24 cellular contexts compared by ENCODE assay signal in genomic region chr7:133683182-133683454, GRCh38.
"Had no signal": no experiment of that assay in that cellular context is flagged by ENCODE, and none has a peak within 500 bp of the region (broad histone marks: within the 10 kb centered on the region; RNA-seq: fewer than 3 reads in every experiment).

No MANE protein-coding gene starts in this region.

- H3K27me3 ChIP-seq: esophagus squamous epithelium, left lung, ovary, right lobe of liver, suprapubic skin, transverse colon, upper lobe of right lung, uterus had no signal

- H3K4me3 Mint-ChIP-seq: naive thymus-derived CD8-positive, alpha-beta T cell; stimulated activated naive CD8-positive, alpha-beta T cell treated with anti-CD3 and anti-CD28 coated beads, Interleukin-15, amount 100 ng/mL, for 72 hours had no signal

- H3K4me3 ChIP-seq: coronary artery, esophagus squamous epithelium, left lung, ovary, right lobe of liver, smooth muscle cell, suprapubic skin, transverse colon, upper lobe of right lung, uterus had no signal

- H3K27me3 Mint-ChIP-seq: naive thymus-derived CD8-positive, alpha-beta T cell; stimulated activated naive CD8-positive, alpha-beta T cell treated with anti-CD3 and anti-CD28 coated beads, Interleukin-15, amount 100 ng/mL, for 72 hours had no signal

- H3K9me3 ChIP-seq: esophagus squamous epithelium, left lung, ovary, right lobe of liver, suprapubic skin, transverse colon, upper lobe of right lung, uterus had no signal

- ATAC-seq: left cardiac atrium; left lung; naive thymus-derived CD8-positive, alpha-beta T cell; right lobe of liver; upper lobe of right lung had no signal

- H3K27ac ChIP-seq: coronary artery, esophagus squamous epithelium, left lung, ovary, right lobe of liver, suprapubic skin, transverse colon, upper lobe of right lung, uterus had no signal

- H3K4me1 ChIP-seq: esophagus squamous epithelium, left lung, right lobe of liver, suprapubic skin, transverse colon, upper lobe of right lung, uterus had no signal

- FAIRE-seq: endometrium had no signal

- H3K4me2 ChIP-seq: smooth muscle cell had no signal

- H3K36me3 ChIP-seq: esophagus squamous epithelium, left lung, ovary, right lobe of liver, suprapubic skin, transverse colon, upper lobe of right lung, uterus had no signal

- DNase-seq: dermis blood vessel endothelial cell; effector memory CD4-positive, alpha-beta T cell; erythroblast; esophagus squamous epithelium; foreskin melanocyte; left cardiac atrium; left lung; mammary epithelial cell; naive thymus-derived CD8-positive, alpha-beta T cell; occipital lobe; ovary; right lobe of liver; stimulated activated CD4-positive, alpha-beta T cell treated with anti-CD3 and anti-CD28 coated beads, Interleukin-12 subunit alpha, Interleukin-12 subunit beta, amount 100 ng/mL, for 4 hours; stimulated activated CD4-positive, alpha-beta T cell treated with anti-CD3 and anti-CD28 coated beads, Interleukin-4, amount 100 ng/mL, for 1 hour; stimulated activated CD8-positive, alpha-beta memory T cell treated with anti-CD3 and anti-CD28 coated beads, Interleukin-4, amount 100 ng/mL, for 48 hours; stimulated activated naive CD4-positive, alpha-beta T cell; transverse colon; upper lobe of right lung; uterus had no signal
